ENCODE assay signal across 6 cellular contexts in genomic region chr16:30561212-30561816, GRCh38. TPM values are rescaled to one million over a fixed set of nuclear protein-coding genes. Genes with fewer than 3 reads are reported as not detected.
DNase-seq lines count a peak whose midpoint lies in the region; ATAC-seq and TF ChIP-seq lines count a peak whose summit lies in the region.

No MANE protein-coding gene starts in this region.

- H3K9ac ChIP-seq in HUES64 (ENCODE audit: low read depth, low read length): no peak overlapping the region

- intact Hi-C loops in dorsolateral prefrontal cortex (cut with DNase I): no loop called here
- intact Hi-C loops in psoas muscle (cut with DNase I): no loop called here

- H3K4me1 ChIP-seq in HUES64 (ENCODE audit: insufficient read depth, low read length): no peaks in the 10 kb centered on the region
- H3K4me1 ChIP-seq in psoas muscle: peaks cover 10% of the 10 kb centered on the region

- no peaks in the 10 kb centered on the region for H3K27me3 ChIP-seq in HUES64 (ENCODE audit: insufficient read depth, low read length)
- no peaks in the 10 kb centered on the region for H3K27me3 ChIP-seq in dorsolateral prefrontal cortex
- no peaks in the 10 kb centered on the region for H3K27me3 ChIP-seq in psoas muscle (ENCODE audit: insufficient read depth in 3 of 3, low read length in 2 of 3)

- H3K9me3 ChIP-seq in HUES64 (ENCODE audit: insufficient read depth, low read depth, low read length) (no peaks in the 10 kb centered on the region), psoas muscle (no peaks in the 10 kb centered on the region)

- no peak for TF ChIP-seq CTCF in dorsolateral prefrontal cortex (IDR thresholded peaks at IDR 0.05 in 54 of 56, conservative IDR thresholded peaks at IDR 0.05 in 2 of 56; ENCODE audit: low read depth in 1 of 56, partially characterized antibody in 56 of 56)
- no peak for TF ChIP-seq CTCF in psoas muscle (IDR thresholded peaks at IDR 0.05)

- H3K27ac ChIP-seq in HUES64 (ENCODE audit: low read depth, low read length) (no peak overlapping the region), dorsolateral prefrontal cortex (peak overlapping the region in 42 of 59 donors; percentile 3 to 79 (median 48)), psoas muscle (peak overlapping the region; percentile 39)

- no peaks in the 10 kb centered on the region for H3K36me3 ChIP-seq in HUES64 (ENCODE audit: insufficient read depth, low read length)
- H3K36me3 ChIP-seq in psoas muscle (ENCODE audit: insufficient read depth in 1 of 2, low read depth in 1 of 2): no peaks in the 10 kb centered on the region

- H3K4me3 ChIP-seq in HUES64 (ENCODE audit: low read length) (peak overlapping the region; percentile 14; the same call in 1 of the 2 replicates), dorsolateral prefrontal cortex (peak overlapping the region in 58 of 59 donors; percentile 21 to 68 (median 50)), psoas muscle (peak overlapping the region; percentile 65)

- DNase-seq in dorsolateral prefrontal cortex: peak in 1 of 10 donors; percentile 21
- DNase-seq in psoas muscle: peak; percentile 41 to 68
- DNase-seq in dedifferentiated amniotic fluid mesenchymal stem cell (ENCODE audit: extremely low spot score): no peak

- ATAC-seq in psoas muscle (no peak), HG02981 (IDR thresholded peaks at IDR 0.05; ENCODE audit: unreplicated experiment) (no peak), GM21529 (IDR thresholded peaks at IDR 0.05; ENCODE audit: unreplicated experiment) (no peak)

- WGBS in HUES64: 93% methylated on average over 45 of the region's 45 CpGs
- WGBS in psoas muscle, 3 donors: 21 to 26% (median 23%) methylated on average over 45 of the region's 45 CpGs

RNA-seq across cellular contexts. Expression of gene ZNF764, which starts 3.1 kb away (rescaled TPM):
- polyA plus RNA-seq in HUES64 (2013, experiment 1 of 2): 5.2 TPM
- polyA plus RNA-seq in HUES64 (2013, experiment 2 of 2): 6.0 TPM
- total RNA-seq in dorsolateral prefrontal cortex: 10 to 100 TPM in 102 of 120 experiments, 1 to 10 TPM in 18; 8.2 to 19.0 (median 11.5) TPM
- 1 to 10 TPM; 2.7 to 8.7 (median 5.2) TPM for total RNA-seq in psoas muscle
- 1 to 10 TPM; 1.9 to 5.1 (median 3.0) TPM for polyA plus RNA-seq in psoas muscle

RNA-seq across cellular contexts. Expression of gene ZNF688, which starts 10.2 kb away (rescaled TPM):
- polyA plus RNA-seq in HUES64 (2013, experiment 1 of 2): 3.8 TPM
- 3.7 TPM for polyA plus RNA-seq in HUES64 (2013, experiment 2 of 2)
- total RNA-seq in dorsolateral prefrontal cortex (10 to 100 TPM in 118 of 120 experiments, 1 to 10 TPM in 2; 9.8 to 27.9 (median 15.6) TPM), psoas muscle (10 to 100 TPM; 11.7 to 21.2 (median 16.5) TPM)
- polyA plus RNA-seq in psoas muscle: 10 to 100 TPM; 11.1 to 15.6 (median 13.5) TPM

RNA-seq across cellular contexts. Expression of gene ZNF785, which starts 24.2 kb away (rescaled TPM):
- polyA plus RNA-seq in HUES64 (2013, experiment 1 of 2): 5.2 TPM
- polyA plus RNA-seq in HUES64 (2013, experiment 2 of 2): 6.4 TPM
- 10 to 100 TPM; 16.4 to 51.1 (median 30.1) TPM for total RNA-seq in dorsolateral prefrontal cortex
- total RNA-seq in psoas muscle: 1 to 10 TPM; 3.4 to 5.4 (median 3.9) TPM
- 1 to 10 TPM; 1.3 to 2.8 (median 1.5) TPM for polyA plus RNA-seq in psoas muscle

RNA-seq across cellular contexts. Expression of gene ZNF747, which starts 26.7 kb away (rescaled TPM):
- 5.4 TPM for polyA plus RNA-seq in HUES64 (2013, experiment 1 of 2)
- polyA plus RNA-seq in HUES64 (2013, experiment 2 of 2): 5.5 TPM
- total RNA-seq in dorsolateral prefrontal cortex: 10 to 100 TPM in 115 of 120 experiments, 1 to 10 TPM in 5; 9.2 to 17.9 (median 12.6) TPM
- total RNA-seq in psoas muscle: 10 to 100 TPM in 1 of 4 donors, 1 to 10 TPM in 3; 6.4 to 16.4 (median 8.9) TPM
- polyA plus RNA-seq in psoas muscle: 10 to 100 TPM in 1 of 3 donors, 1 to 10 TPM in 2; 6.8 to 16.3 (median 7.9) TPM

RNA-seq across cellular contexts. Expression of gene ZNF768, which starts 34.9 kb away (rescaled TPM):
- polyA plus RNA-seq in HUES64 (2013, experiment 1 of 2): 23.1 TPM
- polyA plus RNA-seq in HUES64 (2013, experiment 2 of 2): 32.3 TPM
- total RNA-seq in dorsolateral prefrontal cortex (10 to 100 TPM; 22.6 to 71.7 (median 28.8) TPM), psoas muscle (10 to 100 TPM; 54.5 to 67.2 (median 60.2) TPM)
- polyA plus RNA-seq in psoas muscle: 100 to 1,000 TPM in 1 of 3 donors, 10 to 100 TPM in 2; 49.0 to 125 (median 91.2) TPM

Comparison
In these comparisons a context has a peak if more than half of its experiments do, and no peak if none do; other contexts are left out.
1. H3K4me3 ChIP-seq: peak in every context shown above with its lines; median percentile 65 in psoas muscle; 50 in dorsolateral prefrontal cortex; 14 in HUES64.